Comparison of ENCODE assay signal across 1 cellular context in the genomic region with DNA sequence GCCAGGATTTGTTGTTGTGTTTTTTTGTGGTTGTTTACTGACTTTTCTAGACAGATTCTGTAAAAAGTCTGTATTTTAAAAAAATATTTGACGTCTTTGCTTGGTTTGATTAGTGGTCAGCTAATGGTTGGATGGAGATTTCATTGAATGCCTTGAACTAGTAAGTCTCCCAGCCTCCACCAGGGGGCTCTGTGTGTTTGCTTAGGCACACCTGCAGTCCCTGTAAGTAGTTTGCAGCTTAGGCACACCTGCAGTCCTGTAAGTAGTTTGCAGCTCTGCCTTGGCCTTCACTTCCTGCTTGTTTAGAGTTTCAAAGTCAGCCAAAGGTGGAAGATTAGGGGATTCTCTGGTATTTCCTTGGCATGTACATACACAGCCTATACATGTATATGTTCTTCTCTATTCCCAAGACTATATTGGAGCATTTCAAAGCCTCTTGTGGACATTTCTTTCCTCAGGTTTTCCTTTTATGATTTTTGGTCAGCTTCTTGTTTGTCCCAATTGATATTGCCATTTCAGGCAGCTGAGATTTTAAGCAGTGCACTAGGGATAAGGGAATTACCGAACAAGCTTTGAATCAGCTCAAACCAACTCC.
TF ChIP-seq lines count a peak whose summit lies in the region.

No MANE protein-coding gene starts in this region.

TF ChIP-seq in K562, 482 proteins besides CTCF, POLR2A, EP300 and RAD21 (continued from another document):
- TF ChIP-seq, protein P1, sequence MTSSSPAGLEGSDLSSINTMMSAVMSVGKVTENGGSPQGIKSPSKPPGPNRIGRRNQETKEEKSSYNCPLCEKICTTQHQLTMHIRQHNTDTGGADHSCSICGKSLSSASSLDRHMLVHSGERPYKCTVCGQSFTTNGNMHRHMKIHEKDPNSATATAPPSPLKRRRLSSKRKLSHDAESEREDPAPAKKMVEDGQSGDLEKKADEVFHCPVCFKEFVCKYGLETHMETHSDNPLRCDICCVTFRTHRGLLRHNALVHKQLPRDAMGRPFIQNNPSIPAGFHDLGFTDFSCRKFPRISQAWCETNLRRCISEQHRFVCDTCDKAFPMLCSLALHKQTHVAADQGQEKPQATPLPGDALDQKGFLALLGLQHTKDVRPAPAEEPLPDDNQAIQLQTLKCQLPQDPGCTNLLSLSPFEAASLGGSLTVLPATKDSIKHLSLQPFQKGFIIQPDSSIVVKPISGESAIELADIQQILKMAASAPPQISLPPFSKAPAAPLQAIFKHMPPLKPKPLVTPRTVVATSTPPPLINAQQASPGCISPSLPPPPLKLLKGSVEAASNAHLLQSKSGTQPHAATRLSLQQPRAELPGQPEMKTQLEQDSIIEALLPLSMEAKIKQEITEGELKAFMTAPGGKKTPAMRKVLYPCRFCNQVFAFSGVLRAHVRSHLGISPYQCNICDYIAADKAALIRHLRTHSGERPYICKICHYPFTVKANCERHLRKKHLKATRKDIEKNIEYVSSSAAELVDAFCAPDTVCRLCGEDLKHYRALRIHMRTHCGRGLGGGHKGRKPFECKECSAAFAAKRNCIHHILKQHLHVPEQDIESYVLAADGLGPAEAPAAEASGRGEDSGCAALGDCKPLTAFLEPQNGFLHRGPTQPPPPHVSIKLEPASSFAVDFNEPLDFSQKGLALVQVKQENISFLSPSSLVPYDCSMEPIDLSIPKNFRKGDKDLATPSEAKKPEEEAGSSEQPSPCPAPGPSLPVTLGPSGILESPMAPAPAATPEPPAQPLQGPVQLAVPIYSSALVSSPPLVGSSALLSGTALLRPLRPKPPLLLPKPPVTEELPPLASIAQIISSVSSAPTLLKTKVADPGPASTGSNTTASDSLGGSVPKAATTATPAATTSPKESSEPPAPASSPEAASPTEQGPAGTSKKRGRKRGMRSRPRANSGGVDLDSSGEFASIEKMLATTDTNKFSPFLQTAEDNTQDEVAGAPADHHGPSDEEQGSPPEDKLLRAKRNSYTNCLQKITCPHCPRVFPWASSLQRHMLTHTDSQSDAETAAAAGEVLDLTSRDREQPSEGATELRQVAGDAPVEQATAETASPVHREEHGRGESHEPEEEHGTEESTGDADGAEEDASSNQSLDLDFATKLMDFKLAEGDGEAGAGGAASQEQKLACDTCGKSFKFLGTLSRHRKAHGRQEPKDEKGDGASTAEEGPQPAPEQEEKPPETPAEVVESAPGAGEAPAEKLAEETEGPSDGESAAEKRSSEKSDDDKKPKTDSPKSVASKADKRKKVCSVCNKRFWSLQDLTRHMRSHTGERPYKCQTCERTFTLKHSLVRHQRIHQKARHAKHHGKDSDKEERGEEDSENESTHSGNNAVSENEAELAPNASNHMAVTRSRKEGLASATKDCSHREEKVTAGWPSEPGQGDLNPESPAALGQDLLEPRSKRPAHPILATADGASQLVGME (CRISPR knock-in tag; IDR thresholded peaks at IDR 0.05): no peak
- TF ChIP-seq FOXP1 (CRISPR knock-in tag; IDR thresholded peaks at IDR 0.05): no peak
- TF ChIP-seq SMC3 (conservative IDR thresholded peaks at IDR 0.05; ENCODE audit: insufficient read depth, low read depth, low read length): peak; percentile 70
- TF ChIP-seq OTX1 (CRISPR knock-in tag; IDR thresholded peaks at IDR 0.05): no peak
- TF ChIP-seq HNRNPL (IDR thresholded peaks at IDR 0.05; ENCODE audit: low read depth, low read length): no peak
- peak; percentile 15; the same call in 1 of the 2 replicates for TF ChIP-seq JUND (IDR thresholded peaks at IDR 0.05; ENCODE audit: borderline replicate concordance, low read depth, low read length)
- no peak for TF ChIP-seq JUND (tag; IDR thresholded peaks at IDR 0.05; ENCODE audit: borderline replicate concordance, low read depth, low read length)
- TF ChIP-seq, protein P2, sequence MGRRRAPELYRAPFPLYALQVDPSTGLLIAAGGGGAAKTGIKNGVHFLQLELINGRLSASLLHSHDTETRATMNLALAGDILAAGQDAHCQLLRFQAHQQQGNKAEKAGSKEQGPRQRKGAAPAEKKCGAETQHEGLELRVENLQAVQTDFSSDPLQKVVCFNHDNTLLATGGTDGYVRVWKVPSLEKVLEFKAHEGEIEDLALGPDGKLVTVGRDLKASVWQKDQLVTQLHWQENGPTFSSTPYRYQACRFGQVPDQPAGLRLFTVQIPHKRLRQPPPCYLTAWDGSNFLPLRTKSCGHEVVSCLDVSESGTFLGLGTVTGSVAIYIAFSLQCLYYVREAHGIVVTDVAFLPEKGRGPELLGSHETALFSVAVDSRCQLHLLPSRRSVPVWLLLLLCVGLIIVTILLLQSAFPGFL (CRISPR knock-in tag; IDR thresholded peaks at IDR 0.05): no peak
- TF ChIP-seq, protein P3, sequence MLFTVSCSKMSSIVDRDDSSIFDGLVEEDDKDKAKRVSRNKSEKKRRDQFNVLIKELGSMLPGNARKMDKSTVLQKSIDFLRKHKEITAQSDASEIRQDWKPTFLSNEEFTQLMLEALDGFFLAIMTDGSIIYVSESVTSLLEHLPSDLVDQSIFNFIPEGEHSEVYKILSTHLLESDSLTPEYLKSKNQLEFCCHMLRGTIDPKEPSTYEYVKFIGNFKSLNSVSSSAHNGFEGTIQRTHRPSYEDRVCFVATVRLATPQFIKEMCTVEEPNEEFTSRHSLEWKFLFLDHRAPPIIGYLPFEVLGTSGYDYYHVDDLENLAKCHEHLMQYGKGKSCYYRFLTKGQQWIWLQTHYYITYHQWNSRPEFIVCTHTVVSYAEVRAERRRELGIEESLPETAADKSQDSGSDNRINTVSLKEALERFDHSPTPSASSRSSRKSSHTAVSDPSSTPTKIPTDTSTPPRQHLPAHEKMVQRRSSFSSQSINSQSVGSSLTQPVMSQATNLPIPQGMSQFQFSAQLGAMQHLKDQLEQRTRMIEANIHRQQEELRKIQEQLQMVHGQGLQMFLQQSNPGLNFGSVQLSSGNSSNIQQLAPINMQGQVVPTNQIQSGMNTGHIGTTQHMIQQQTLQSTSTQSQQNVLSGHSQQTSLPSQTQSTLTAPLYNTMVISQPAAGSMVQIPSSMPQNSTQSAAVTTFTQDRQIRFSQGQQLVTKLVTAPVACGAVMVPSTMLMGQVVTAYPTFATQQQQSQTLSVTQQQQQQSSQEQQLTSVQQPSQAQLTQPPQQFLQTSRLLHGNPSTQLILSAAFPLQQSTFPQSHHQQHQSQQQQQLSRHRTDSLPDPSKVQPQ (CRISPR knock-in tag; IDR thresholded peaks at IDR 0.05; ENCODE audit: borderline replicate concordance): no peak
- TF ChIP-seq BACH1 (tag; IDR thresholded peaks at IDR 0.05): no peak
- TF ChIP-seq ZNF431 (CRISPR knock-in tag; IDR thresholded peaks at IDR 0.05): peak; percentile 82
- TF ChIP-seq, protein P4, sequence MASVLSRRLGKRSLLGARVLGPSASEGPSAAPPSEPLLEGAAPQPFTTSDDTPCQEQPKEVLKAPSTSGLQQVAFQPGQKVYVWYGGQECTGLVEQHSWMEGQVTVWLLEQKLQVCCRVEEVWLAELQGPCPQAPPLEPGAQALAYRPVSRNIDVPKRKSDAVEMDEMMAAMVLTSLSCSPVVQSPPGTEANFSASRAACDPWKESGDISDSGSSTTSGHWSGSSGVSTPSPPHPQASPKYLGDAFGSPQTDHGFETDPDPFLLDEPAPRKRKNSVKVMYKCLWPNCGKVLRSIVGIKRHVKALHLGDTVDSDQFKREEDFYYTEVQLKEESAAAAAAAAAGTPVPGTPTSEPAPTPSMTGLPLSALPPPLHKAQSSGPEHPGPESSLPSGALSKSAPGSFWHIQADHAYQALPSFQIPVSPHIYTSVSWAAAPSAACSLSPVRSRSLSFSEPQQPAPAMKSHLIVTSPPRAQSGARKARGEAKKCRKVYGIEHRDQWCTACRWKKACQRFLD (CRISPR knock-in tag; IDR thresholded peaks at IDR 0.05): no peak
- TF ChIP-seq SMARCE1 (IDR thresholded peaks at IDR 0.05): no peak
- TF ChIP-seq, protein P5, sequence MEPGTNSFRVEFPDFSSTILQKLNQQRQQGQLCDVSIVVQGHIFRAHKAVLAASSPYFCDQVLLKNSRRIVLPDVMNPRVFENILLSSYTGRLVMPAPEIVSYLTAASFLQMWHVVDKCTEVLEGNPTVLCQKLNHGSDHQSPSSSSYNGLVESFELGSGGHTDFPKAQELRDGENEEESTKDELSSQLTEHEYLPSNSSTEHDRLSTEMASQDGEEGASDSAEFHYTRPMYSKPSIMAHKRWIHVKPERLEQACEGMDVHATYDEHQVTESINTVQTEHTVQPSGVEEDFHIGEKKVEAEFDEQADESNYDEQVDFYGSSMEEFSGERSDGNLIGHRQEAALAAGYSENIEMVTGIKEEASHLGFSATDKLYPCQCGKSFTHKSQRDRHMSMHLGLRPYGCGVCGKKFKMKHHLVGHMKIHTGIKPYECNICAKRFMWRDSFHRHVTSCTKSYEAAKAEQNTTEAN (CRISPR knock-in tag; IDR thresholded peaks at IDR 0.05): no peak
- TF ChIP-seq FOXA3 (CRISPR knock-in tag; conservative IDR thresholded peaks at IDR 0.05 in 1 of 2, IDR thresholded peaks at IDR 0.05 in 1 of 2): peak; percentile 47 to 50; a peak in 3 of 4 replicates
- no peak for TF ChIP-seq NFYB (IDR thresholded peaks at IDR 0.05; ENCODE audit: extremely low read depth, insufficient read length)
- TF ChIP-seq, protein P6, sequence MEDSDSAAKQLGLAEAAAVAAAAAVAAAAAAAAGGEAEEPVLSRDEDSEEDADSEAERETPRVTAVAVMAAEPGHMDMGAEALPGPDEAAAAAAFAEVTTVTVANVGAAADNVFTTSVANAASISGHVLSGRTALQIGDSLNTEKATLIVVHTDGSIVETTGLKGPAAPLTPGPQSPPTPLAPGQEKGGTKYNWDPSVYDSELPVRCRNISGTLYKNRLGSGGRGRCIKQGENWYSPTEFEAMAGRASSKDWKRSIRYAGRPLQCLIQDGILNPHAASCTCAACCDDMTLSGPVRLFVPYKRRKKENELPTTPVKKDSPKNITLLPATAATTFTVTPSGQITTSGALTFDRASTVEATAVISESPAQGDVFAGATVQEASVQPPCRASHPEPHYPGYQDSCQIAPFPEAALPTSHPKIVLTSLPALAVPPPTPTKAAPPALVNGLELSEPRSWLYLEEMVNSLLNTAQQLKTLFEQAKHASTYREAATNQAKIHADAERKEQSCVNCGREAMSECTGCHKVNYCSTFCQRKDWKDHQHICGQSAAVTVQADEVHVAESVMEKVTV (CRISPR knock-in tag; IDR thresholded peaks at IDR 0.05): peak; percentile 53
- TF ChIP-seq TOE1 (IDR thresholded peaks at IDR 0.05; ENCODE audit: borderline replicate concordance): no peak
- no peak for TF ChIP-seq TOE1 (CRISPR knock-in tag; IDR thresholded peaks at IDR 0.05; ENCODE audit: borderline replicate concordance, low read depth)
